Comparison of ENCODE assay signal across 18 cellular contexts in genomic region chr15:75091814-75092213, GRCh38.
DNase-seq lines count a peak whose midpoint lies in the region; ATAC-seq and TF ChIP-seq lines count a peak whose summit lies in the region.
"Had no signal": no experiment of that assay in that cellular context is flagged by ENCODE, and none has a peak within 500 bp of the region (broad histone marks: within the 10 kb centered on the region; RNA-seq: fewer than 3 reads in every experiment).

No MANE protein-coding gene starts in this region.

- no peak for TF ChIP-seq CTCF in activated B cell treated with CpG ODN at 0.5 μM for 24 hours (IDR thresholded peaks at IDR 0.05)

- H3K27me3 Mint-ChIP-seq in activated B cell treated with CpG ODN at 0.5 μM for 24 hours = peaks cover 15% of the 10 kb centered on the region
- H3K27me3 Mint-ChIP-seq: central memory CD8-positive, alpha-beta T cell had no signal

- DNase-seq in DMS53 (lab: John Stamatoyannopoulos, UW) (peak; percentile 21), DMS53 treated with DMSO at 0.1 percent for 48 hours (lab: John Stamatoyannopoulos, UW; ENCODE audit: unreplicated experiment) (no peak), activated B cell treated with CpG ODN at 0.5 μM for 24 hours (no peak), non-pigmented ciliary epithelial cell (ENCODE audit: low read depth) (peak; percentile 19), ACHN (no peak), NCI-H1694 treated with DMSO at 0.1 percent for 48 hours (lab: John Stamatoyannopoulos, UW) (no peak), NCI-H1105 (lab: John Stamatoyannopoulos, UW) (no peak)
- DNase-seq: activated CD4-positive, alpha-beta T cell treated with anti-CD3 and anti-CD28 coated beads, Interleukin-2, amount 10 ng/mL, durations not matched to agents 7 days and 5 days; activated T-cell treated with anti-CD3 and anti-CD28 coated beads for 4 hours; GDM1; Kasumi-1; lower lobe of right lung; NCI-H1436; Peyer's patch; stimulated activated CD4-positive, alpha-beta T cell treated with anti-CD3 and anti-CD28 coated beads, Interleukin-2, amount 100 ng/mL, for 48 hours; T1000 had no signal

- in situ Hi-C loops in ACHN (cut with HindIII; ENCODE audit: low pct_ligation_motif_present, low pct_unique_long_range_greater_than_20kb, low sequenced_read_pairs) = no loop called here

- H3K9me3 Mint-ChIP-seq in activated B cell treated with CpG ODN at 0.5 μM for 24 hours = peaks cover 2% of the 10 kb centered on the region
- H3K9me3 Mint-ChIP-seq: central memory CD8-positive, alpha-beta T cell had no signal

- peaks cover 36% of the 10 kb centered on the region for H3K4me1 Mint-ChIP-seq in activated B cell treated with CpG ODN at 0.5 μM for 24 hours

- POLR2A ChIA-PET in activated B cell treated with CpG ODN at 0.5 μM for 24 hours (lab: Charles Lee) = interaction anchor here (0.8 to 3.4 kb wide), 5 partner anchors 8 to 110 kb away, joined by 4 to 20 read pairs (median 6); partner anchors contain the start of gene C15orf39

- ATAC-seq in GM21529 (IDR thresholded peaks at IDR 0.05; ENCODE audit: unreplicated experiment) = peak; percentile 39
- peak; percentile 59 for ATAC-seq in activated B cell treated with CpG ODN at 0.5 μM for 24 hours (ENCODE audit: low read depth)
- ATAC-seq: lower lobe of right lung had no signal

- H3K27ac Mint-ChIP-seq in activated B cell treated with CpG ODN at 0.5 μM for 24 hours = no peak overlapping the region
- H3K27ac Mint-ChIP-seq: activated CD4-positive, alpha-beta T cell treated with anti-CD3 and anti-CD28 coated beads, Interleukin-2, amount 10 ng/mL, durations not matched to agents 7 days and 5 days had no signal

- intact Hi-C loops in activated B cell treated with CpG ODN at 0.5 μM for 24 hours (cut with micrococcal nuclease) = no loop called here

- H3K36me3 Mint-ChIP-seq in activated B cell treated with CpG ODN at 0.5 μM for 24 hours (ENCODE audit: low read depth) = no peaks in the 10 kb centered on the region

- no peak overlapping the region for H3K4me3 Mint-ChIP-seq in activated B cell treated with CpG ODN at 0.5 μM for 24 hours
- H3K4me3 Mint-ChIP-seq: activated CD4-positive, alpha-beta T cell treated with anti-CD3 and anti-CD28 coated beads, Interleukin-2, amount 10 ng/mL, durations not matched to agents 7 days and 5 days; central memory CD8-positive, alpha-beta T cell had no signal

- CTCF ChIA-PET in activated B cell treated with CpG ODN at 0.5 μM for 24 hours (lab: Charles Lee) = interaction anchor here (0.9 to 2.4 kb wide), 2 partner anchors 48 to 110 kb away, joined by 4 to 12 read pairs; partner anchors contain the start of gene C15orf39

Comparison
In these comparisons a context has a peak if more than half of its experiments do, and no peak if none do; other contexts are left out.
1. DNase-seq: peak in DMS53 (single experiment) and non-pigmented ciliary epithelial cell (single experiment); none in DMS53 treated with DMSO at 0.1 percent for 48 hours (single experiment), activated B cell treated with CpG ODN at 0.5 μM for 24 hours (single experiment), ACHN (single experiment), NCI-H1694 treated with DMSO at 0.1 percent for 48 hours (single experiment) and NCI-H1105 (single experiment).